In genomic region chr9:37097294-37097693, GRCh38 we compare ENCODE assay signal across 1 cellular context.
TF ChIP-seq lines count a peak whose summit lies in the region.

No MANE protein-coding gene starts in this region.

TF ChIP-seq in HepG2, 621 proteins besides CTCF, POLR2A, EP300 and RAD21 (continued from another document):
- no peak for TF ChIP-seq ZHX2 (IDR thresholded peaks at IDR 0.05; ENCODE audit: low read depth)
- TF ChIP-seq ZHX2 (CRISPR knock-in tag; IDR thresholded peaks at IDR 0.05; ENCODE audit: borderline replicate concordance), result no peak
- no peak for TF ChIP-seq JUN (CRISPR knock-in tag; IDR thresholded peaks at IDR 0.05)
- TF ChIP-seq KLF6 (CRISPR knock-in tag; IDR thresholded peaks at IDR 0.05), result no peak
- TF ChIP-seq CBX1 (IDR thresholded peaks at IDR 0.05; ENCODE audit: low read depth), result no peak
- no peak for TF ChIP-seq CBX2 (IDR thresholded peaks at IDR 0.05; ENCODE audit: low read depth, low read length)
- no peak for TF ChIP-seq CBX2 (CRISPR knock-in tag; IDR thresholded peaks at IDR 0.05; ENCODE audit: low read depth)
- no peak for TF ChIP-seq ZBTB7B (CRISPR knock-in tag; IDR thresholded peaks at IDR 0.05)
- no peak for TF ChIP-seq NFRKB (IDR thresholded peaks at IDR 0.05)
- TF ChIP-seq SALL2 (CRISPR knock-in tag; IDR thresholded peaks at IDR 0.05), result no peak
- TF ChIP-seq ZFP37 (CRISPR knock-in tag; IDR thresholded peaks at IDR 0.05; ENCODE audit: borderline replicate concordance), result no peak
- TF ChIP-seq EZH2 (conservative IDR thresholded peaks at IDR 0.05; ENCODE audit: low read depth, low read length), result no peak
- TF ChIP-seq NFE2L2 (IDR thresholded peaks at IDR 0.05; ENCODE audit: low read length), result no peak
- no peak for TF ChIP-seq TERF1 (CRISPR knock-in tag; IDR thresholded peaks at IDR 0.05)
- TF ChIP-seq ZNF724P (CRISPR knock-in tag; IDR thresholded peaks at IDR 0.05; ENCODE audit: borderline replicate concordance), result no peak
- no peak for TF ChIP-seq CREBL2 (CRISPR knock-in tag; IDR thresholded peaks at IDR 0.05; ENCODE audit: borderline replicate concordance)
- TF ChIP-seq, protein P1, sequence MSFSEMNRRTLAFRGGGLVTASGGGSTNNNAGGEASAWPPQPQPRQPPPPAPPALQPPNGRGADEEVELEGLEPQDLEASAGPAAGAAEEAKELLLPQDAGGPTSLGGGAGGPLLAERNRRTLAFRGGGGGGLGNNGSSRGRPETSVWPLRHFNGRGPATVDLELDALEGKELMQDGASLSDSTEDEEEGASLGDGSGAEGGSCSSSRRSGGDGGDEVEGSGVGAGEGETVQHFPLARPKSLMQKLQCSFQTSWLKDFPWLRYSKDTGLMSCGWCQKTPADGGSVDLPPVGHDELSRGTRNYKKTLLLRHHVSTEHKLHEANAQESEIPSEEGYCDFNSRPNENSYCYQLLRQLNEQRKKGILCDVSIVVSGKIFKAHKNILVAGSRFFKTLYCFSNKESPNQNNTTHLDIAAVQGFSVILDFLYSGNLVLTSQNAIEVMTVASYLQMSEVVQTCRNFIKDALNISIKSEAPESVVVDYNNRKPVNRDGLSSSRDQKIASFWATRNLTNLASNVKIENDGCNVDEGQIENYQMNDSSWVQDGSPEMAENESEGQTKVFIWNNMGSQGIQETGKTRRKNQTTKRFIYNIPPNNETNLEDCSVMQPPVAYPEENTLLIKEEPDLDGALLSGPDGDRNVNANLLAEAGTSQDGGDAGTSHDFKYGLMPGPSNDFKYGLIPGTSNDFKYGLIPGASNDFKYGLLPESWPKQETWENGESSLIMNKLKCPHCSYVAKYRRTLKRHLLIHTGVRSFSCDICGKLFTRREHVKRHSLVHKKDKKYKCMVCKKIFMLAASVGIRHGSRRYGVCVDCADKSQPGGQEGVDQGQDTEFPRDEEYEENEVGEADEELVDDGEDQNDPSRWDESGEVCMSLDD (CRISPR knock-in tag; IDR thresholded peaks at IDR 0.05; ENCODE audit: borderline replicate concordance), result no peak
- TF ChIP-seq ZNF333 (CRISPR knock-in tag; IDR thresholded peaks at IDR 0.05; ENCODE audit: borderline replicate concordance), result no peak
- no peak for TF ChIP-seq FOXO4 (CRISPR knock-in tag; conservative IDR thresholded peaks at IDR 0.05)
- no peak for TF ChIP-seq ARID2 (CRISPR knock-in tag; IDR thresholded peaks at IDR 0.05; ENCODE audit: borderline replicate concordance)
- TF ChIP-seq SRY (CRISPR knock-in tag; IDR thresholded peaks at IDR 0.05), result no peak
- no peak for TF ChIP-seq ZNF44 (CRISPR knock-in tag; IDR thresholded peaks at IDR 0.05)
- TF ChIP-seq JARID2 (CRISPR knock-in tag; IDR thresholded peaks at IDR 0.05; ENCODE audit: insufficient replicate concordance), result no peak
- TF ChIP-seq, protein P2, sequence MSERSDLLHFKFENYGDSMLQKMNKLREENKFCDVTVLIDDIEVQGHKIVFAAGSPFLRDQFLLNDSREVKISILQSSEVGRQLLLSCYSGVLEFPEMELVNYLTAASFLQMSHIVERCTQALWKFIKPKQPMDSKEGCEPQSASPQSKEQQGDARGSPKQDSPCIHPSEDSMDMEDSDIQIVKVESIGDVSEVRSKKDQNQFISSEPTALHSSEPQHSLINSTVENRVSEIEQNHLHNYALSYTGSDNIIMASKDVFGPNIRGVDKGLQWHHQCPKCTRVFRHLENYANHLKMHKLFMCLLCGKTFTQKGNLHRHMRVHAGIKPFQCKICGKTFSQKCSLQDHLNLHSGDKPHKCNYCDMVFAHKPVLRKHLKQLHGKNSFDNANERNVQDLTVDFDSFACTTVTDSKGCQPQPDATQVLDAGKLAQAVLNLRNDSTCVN (CRISPR knock-in tag; IDR thresholded peaks at IDR 0.05; ENCODE audit: borderline replicate concordance), result no peak
- TF ChIP-seq, protein P3, sequence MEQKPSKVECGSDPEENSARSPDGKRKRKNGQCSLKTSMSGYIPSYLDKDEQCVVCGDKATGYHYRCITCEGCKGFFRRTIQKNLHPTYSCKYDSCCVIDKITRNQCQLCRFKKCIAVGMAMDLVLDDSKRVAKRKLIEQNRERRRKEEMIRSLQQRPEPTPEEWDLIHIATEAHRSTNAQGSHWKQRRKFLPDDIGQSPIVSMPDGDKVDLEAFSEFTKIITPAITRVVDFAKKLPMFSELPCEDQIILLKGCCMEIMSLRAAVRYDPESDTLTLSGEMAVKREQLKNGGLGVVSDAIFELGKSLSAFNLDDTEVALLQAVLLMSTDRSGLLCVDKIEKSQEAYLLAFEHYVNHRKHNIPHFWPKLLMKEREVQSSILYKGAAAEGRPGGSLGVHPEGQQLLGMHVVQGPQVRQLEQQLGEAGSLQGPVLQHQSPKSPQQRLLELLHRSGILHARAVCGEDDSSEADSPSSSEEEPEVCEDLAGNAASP (CRISPR knock-in tag; IDR thresholded peaks at IDR 0.05; ENCODE audit: borderline replicate concordance), result no peak
- no peak for TF ChIP-seq KAT2B (IDR thresholded peaks at IDR 0.05; ENCODE audit: borderline replicate concordance, low read depth, low read length)
- peak; percentile 75; the same call in 1 of the 2 replicates for TF ChIP-seq CEBPB (IDR thresholded peaks at IDR 0.05; ENCODE audit: borderline replicate concordance, low read depth, low read length)
- no peak for TF ChIP-seq FOXP1 (IDR thresholded peaks at IDR 0.05)
- peak; percentile 76 for TF ChIP-seq FOXP1 (CRISPR knock-in tag; IDR thresholded peaks at IDR 0.05)
- no peak for TF ChIP-seq ZNF383 (CRISPR knock-in tag; IDR thresholded peaks at IDR 0.05; ENCODE audit: borderline replicate concordance)
- TF ChIP-seq YEATS4 (CRISPR knock-in tag; IDR thresholded peaks at IDR 0.05; ENCODE audit: borderline replicate concordance), result no peak
- peak; percentile 61; the same call in 1 of the 2 replicates for TF ChIP-seq HMG20A (CRISPR knock-in tag; IDR thresholded peaks at IDR 0.05; ENCODE audit: borderline replicate concordance)
- no peak for TF ChIP-seq TEF (CRISPR knock-in tag; IDR thresholded peaks at IDR 0.05)
- no peak for TF ChIP-seq SMAD1 (CRISPR knock-in tag; IDR thresholded peaks at IDR 0.05; ENCODE audit: borderline replicate concordance, low read depth)
- no peak for TF ChIP-seq DPF2 (CRISPR knock-in tag; IDR thresholded peaks at IDR 0.05; ENCODE audit: borderline replicate concordance, low read depth)
TF ChIP-seq in HepG2: peak in this region for 25.
